ENCODE assay signal across 1 cellular context in the genomic region with DNA sequence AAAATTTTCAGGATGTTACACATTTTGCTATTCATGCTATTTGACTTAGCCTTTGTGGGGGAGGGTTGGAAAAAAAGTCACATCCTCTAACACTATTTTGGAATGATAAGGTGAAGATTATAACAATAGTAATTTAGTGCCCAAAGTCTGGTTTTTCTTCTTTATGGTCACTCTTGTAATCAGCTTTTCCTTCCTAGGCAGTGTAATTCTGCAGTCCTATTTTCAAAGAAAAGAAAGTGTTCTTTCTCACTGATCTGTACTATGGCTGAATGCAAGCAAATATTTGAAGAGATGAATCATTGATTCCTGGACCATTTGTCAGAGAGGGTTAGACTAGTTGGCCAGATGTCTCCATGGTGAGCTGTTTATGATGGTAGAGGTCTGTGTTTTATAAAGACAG.
TF ChIP-seq lines count a peak whose summit lies in the region.

No MANE protein-coding gene starts in this region.

TF ChIP-seq in HepG2, 621 proteins besides CTCF, POLR2A, EP300 and RAD21 (continues in another document):
- TF ChIP-seq AGO2 (optimal IDR thresholded peaks at IDR 0.05; ENCODE audit: low read depth, low read length) (no peak), CHD4 (IDR thresholded peaks at IDR 0.05; ENCODE audit: borderline replicate concordance, low read length) (no peak), ZNF234 (CRISPR knock-in tag; conservative IDR thresholded peaks at IDR 0.05) (no peak), SOX6 (IDR thresholded peaks at IDR 0.05) (no peak), SOX6 (CRISPR knock-in tag; IDR thresholded peaks at IDR 0.05) (peak; percentile 89), ZNF652 (CRISPR knock-in tag; IDR thresholded peaks at IDR 0.05; ENCODE audit: borderline replicate concordance, low read depth) (peak; percentile 41; the same call in 1 of the 2 replicates), ZNF530 (CRISPR knock-in tag; IDR thresholded peaks at IDR 0.05; ENCODE audit: low read depth) (no peak), HDAC2 (CRISPR knock-in tag; IDR thresholded peaks at IDR 0.05) (peak; percentile 68; the same call in 1 of the 2 replicates), PHF20 (CRISPR knock-in tag; IDR thresholded peaks at IDR 0.05) (no peak), ZNF557 (CRISPR knock-in tag; IDR thresholded peaks at IDR 0.05) (no peak), JDP2 (CRISPR knock-in tag; IDR thresholded peaks at IDR 0.05; ENCODE audit: borderline replicate concordance) (no peak), ZNF850 (CRISPR knock-in tag; conservative IDR thresholded peaks at IDR 0.05) (no peak), NCOA1 (CRISPR knock-in tag; IDR thresholded peaks at IDR 0.05) (no peak), NFKBIZ (CRISPR knock-in tag; IDR thresholded peaks at IDR 0.05) (0 out of 2 replicates have a peak, but pooled peaks have one; percentile 27), TMF1 (CRISPR knock-in tag; IDR thresholded peaks at IDR 0.05; ENCODE audit: low read depth) (no peak), MEIS1 (CRISPR knock-in tag; IDR thresholded peaks at IDR 0.05; ENCODE audit: borderline replicate concordance) (no peak), BCL6 (CRISPR knock-in tag; IDR thresholded peaks at IDR 0.05) (peak; percentile 86), FOXO1 (CRISPR knock-in tag; IDR thresholded peaks at IDR 0.05) (peak; percentile 37; the same call in 1 of the 2 replicates), ZNF382 (CRISPR knock-in tag; IDR thresholded peaks at IDR 0.05; ENCODE audit: borderline replicate concordance) (no peak), ZNF792 (CRISPR knock-in tag; IDR thresholded peaks at IDR 0.05) (peak; percentile 100), ZNF441 (CRISPR knock-in tag; IDR thresholded peaks at IDR 0.05; ENCODE audit: borderline replicate concordance) (no peak), ZFP36L2 (CRISPR knock-in tag; IDR thresholded peaks at IDR 0.05) (no peak), HDAC1 (CRISPR knock-in tag; IDR thresholded peaks at IDR 0.05) (peak; percentile 47; the same call in 1 of the 2 replicates), MED1 (CRISPR knock-in tag; IDR thresholded peaks at IDR 0.05) (peak; percentile 72; the same call in 1 of the 2 replicates), EZH2 (conservative IDR thresholded peaks at IDR 0.05; ENCODE audit: low read depth, low read length) (no peak), HNRNPLL (IDR thresholded peaks at IDR 0.05; ENCODE audit: low read depth, low read length, poor library complexity, severe bottlenecking) (no peak), ZSCAN29 (CRISPR knock-in tag; conservative IDR thresholded peaks at IDR 0.05) (no peak), ARNT2 (CRISPR knock-in tag; IDR thresholded peaks at IDR 0.05; ENCODE audit: low read depth) (no peak), SNAPC2 (CRISPR knock-in tag; IDR thresholded peaks at IDR 0.05) (peak; percentile 56; the same call in 1 of the 2 replicates), ATRX (CRISPR knock-in tag; IDR thresholded peaks at IDR 0.05; ENCODE audit: borderline replicate concordance) (no peak), TCF7 (IDR thresholded peaks at IDR 0.05; ENCODE audit: low read depth) (peak; percentile 72), ZNF264 (CRISPR knock-in tag; IDR thresholded peaks at IDR 0.05) (no peak), ZNF746 (CRISPR knock-in tag; IDR thresholded peaks at IDR 0.05) (no peak), CCDC6 (CRISPR knock-in tag; IDR thresholded peaks at IDR 0.05) (no peak), TBL1XR1 (IDR thresholded peaks at IDR 0.05; ENCODE audit: borderline replicate concordance, low read length, partially characterized antibody) (no peak), SUZ12 (IDR thresholded peaks at IDR 0.05; ENCODE audit: low read depth, low read length) (no peak), KLF6 (CRISPR knock-in tag; IDR thresholded peaks at IDR 0.05) (no peak)
- TF ChIP-seq, protein P1, sequence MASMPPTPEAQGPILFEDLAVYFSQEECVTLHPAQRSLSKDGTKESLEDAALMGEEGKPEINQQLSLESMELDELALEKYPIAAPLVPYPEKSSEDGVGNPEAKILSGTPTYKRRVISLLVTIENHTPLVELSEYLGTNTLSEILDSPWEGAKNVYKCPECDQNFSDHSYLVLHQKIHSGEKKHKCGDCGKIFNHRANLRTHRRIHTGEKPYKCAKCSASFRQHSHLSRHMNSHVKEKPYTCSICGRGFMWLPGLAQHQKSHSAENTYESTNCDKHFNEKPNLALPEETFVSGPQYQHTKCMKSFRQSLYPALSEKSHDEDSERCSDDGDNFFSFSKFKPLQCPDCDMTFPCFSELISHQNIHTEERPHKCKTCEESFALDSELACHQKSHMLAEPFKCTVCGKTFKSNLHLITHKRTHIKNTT (CRISPR knock-in tag; IDR thresholded peaks at IDR 0.05) = no peak
- TF ChIP-seq, protein P2, sequence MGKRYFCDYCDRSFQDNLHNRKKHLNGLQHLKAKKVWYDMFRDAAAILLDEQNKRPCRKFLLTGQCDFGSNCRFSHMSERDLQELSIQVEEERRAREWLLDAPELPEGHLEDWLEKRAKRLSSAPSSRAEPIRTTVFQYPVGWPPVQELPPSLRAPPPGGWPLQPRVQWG (CRISPR knock-in tag; IDR thresholded peaks at IDR 0.05; ENCODE audit: borderline replicate concordance, low read depth) = no peak
- TF ChIP-seq, protein P3, sequence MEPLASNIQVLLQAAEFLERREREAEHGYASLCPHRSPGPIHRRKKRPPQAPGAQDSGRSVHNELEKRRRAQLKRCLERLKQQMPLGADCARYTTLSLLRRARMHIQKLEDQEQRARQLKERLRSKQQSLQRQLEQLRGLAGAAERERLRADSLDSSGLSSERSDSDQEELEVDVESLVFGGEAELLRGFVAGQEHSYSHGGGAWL (CRISPR knock-in tag; IDR thresholded peaks at IDR 0.05) = no peak
- TF ChIP-seq, protein P4, sequence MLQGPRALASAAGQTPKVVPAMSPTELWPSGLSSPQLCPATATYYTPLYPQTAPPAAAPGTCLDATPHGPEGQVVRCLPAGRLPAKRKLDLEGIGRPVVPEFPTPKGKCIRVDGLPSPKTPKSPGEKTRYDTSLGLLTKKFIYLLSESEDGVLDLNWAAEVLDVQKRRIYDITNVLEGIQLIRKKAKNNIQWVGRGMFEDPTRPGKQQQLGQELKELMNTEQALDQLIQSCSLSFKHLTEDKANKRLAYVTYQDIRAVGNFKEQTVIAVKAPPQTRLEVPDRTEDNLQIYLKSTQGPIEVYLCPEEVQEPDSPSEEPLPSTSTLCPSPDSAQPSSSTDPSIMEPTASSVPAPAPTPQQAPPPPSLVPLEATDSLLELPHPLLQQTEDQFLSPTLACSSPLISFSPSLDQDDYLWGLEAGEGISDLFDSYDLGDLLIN (CRISPR knock-in tag; IDR thresholded peaks at IDR 0.05; ENCODE audit: borderline replicate concordance) = no peak
- TF ChIP-seq, protein P5, sequence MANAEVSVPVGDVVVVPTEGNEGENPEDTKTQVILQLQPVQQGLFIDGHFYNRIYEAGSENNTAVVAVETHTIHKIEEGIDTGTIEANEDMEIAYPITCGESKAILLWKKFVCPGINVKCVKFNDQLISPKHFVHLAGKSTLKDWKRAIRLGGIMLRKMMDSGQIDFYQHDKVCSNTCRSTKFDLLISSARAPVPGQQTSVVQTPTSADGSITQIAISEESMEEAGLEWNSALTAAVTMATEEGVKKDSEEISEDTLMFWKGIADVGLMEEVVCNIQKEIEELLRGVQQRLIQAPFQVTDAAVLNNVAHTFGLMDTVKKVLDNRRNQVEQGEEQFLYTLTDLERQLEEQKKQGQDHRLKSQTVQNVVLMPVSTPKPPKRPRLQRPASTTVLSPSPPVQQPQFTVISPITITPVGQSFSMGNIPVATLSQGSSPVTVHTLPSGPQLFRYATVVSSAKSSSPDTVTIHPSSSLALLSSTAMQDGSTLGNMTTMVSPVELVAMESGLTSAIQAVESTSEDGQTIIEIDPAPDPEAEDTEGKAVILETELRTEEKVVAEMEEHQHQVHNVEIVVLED (CRISPR knock-in tag; IDR thresholded peaks at IDR 0.05; ENCODE audit: borderline replicate concordance) = no peak
- TF ChIP-seq, protein P6, sequence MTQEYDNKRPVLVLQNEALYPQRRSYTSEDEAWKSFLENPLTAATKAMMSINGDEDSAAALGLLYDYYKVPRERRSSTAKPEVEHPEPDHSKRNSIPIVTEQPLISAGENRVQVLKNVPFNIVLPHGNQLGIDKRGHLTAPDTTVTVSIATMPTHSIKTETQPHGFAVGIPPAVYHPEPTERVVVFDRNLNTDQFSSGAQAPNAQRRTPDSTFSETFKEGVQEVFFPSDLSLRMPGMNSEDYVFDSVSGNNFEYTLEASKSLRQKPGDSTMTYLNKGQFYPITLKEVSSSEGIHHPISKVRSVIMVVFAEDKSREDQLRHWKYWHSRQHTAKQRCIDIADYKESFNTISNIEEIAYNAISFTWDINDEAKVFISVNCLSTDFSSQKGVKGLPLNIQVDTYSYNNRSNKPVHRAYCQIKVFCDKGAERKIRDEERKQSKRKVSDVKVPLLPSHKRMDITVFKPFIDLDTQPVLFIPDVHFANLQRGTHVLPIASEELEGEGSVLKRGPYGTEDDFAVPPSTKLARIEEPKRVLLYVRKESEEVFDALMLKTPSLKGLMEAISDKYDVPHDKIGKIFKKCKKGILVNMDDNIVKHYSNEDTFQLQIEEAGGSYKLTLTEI (CRISPR knock-in tag; conservative IDR thresholded peaks at IDR 0.05) = no peak
- TF ChIP-seq, protein P7, sequence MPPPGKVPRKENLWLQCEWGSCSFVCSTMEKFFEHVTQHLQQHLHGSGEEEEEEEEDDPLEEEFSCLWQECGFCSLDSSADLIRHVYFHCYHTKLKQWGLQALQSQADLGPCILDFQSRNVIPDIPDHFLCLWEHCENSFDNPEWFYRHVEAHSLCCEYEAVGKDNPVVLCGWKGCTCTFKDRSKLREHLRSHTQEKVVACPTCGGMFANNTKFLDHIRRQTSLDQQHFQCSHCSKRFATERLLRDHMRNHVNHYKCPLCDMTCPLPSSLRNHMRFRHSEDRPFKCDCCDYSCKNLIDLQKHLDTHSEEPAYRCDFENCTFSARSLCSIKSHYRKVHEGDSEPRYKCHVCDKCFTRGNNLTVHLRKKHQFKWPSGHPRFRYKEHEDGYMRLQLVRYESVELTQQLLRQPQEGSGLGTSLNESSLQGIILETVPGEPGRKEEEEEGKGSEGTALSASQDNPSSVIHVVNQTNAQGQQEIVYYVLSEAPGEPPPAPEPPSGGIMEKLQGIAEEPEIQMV (CRISPR knock-in tag; IDR thresholded peaks at IDR 0.05; ENCODE audit: low read depth) = no peak
- TF ChIP-seq, protein P8, sequence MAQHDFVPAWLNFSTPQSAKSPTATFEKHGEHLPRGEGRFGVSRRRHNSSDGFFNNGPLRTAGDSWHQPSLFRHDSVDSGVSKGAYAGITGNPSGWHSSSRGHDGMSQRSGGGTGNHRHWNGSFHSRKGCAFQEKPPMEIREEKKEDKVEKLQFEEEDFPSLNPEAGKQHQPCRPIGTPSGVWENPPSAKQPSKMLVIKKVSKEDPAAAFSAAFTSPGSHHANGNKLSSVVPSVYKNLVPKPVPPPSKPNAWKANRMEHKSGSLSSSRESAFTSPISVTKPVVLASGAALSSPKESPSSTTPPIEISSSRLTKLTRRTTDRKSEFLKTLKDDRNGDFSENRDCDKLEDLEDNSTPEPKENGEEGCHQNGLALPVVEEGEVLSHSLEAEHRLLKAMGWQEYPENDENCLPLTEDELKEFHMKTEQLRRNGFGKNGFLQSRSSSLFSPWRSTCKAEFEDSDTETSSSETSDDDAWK (CRISPR knock-in tag; IDR thresholded peaks at IDR 0.05) = no peak
- TF ChIP-seq, protein P9, sequence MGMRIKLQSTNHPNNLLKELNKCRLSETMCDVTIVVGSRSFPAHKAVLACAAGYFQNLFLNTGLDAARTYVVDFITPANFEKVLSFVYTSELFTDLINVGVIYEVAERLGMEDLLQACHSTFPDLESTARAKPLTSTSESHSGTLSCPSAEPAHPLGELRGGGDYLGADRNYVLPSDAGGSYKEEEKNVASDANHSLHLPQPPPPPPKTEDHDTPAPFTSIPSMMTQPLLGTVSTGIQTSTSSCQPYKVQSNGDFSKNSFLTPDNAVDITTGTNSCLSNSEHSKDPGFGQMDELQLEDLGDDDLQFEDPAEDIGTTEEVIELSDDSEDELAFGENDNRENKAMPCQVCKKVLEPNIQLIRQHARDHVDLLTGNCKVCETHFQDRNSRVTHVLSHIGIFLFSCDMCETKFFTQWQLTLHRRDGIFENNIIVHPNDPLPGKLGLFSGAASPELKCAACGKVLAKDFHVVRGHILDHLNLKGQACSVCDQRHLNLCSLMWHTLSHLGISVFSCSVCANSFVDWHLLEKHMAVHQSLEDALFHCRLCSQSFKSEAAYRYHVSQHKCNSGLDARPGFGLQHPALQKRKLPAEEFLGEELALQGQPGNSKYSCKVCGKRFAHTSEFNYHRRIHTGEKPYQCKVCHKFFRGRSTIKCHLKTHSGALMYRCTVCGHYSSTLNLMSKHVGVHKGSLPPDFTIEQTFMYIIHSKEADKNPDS (CRISPR knock-in tag; IDR thresholded peaks at IDR 0.05) = no peak
- TF ChIP-seq, protein P10, sequence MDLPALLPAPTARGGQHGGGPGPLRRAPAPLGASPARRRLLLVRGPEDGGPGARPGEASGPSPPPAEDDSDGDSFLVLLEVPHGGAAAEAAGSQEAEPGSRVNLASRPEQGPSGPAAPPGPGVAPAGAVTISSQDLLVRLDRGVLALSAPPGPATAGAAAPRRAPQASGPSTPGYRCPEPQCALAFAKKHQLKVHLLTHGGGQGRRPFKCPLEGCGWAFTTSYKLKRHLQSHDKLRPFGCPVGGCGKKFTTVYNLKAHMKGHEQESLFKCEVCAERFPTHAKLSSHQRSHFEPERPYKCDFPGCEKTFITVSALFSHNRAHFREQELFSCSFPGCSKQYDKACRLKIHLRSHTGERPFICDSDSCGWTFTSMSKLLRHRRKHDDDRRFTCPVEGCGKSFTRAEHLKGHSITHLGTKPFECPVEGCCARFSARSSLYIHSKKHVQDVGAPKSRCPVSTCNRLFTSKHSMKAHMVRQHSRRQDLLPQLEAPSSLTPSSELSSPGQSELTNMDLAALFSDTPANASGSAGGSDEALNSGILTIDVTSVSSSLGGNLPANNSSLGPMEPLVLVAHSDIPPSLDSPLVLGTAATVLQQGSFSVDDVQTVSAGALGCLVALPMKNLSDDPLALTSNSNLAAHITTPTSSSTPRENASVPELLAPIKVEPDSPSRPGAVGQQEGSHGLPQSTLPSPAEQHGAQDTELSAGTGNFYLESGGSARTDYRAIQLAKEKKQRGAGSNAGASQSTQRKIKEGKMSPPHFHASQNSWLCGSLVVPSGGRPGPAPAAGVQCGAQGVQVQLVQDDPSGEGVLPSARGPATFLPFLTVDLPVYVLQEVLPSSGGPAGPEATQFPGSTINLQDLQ (CRISPR knock-in tag; IDR thresholded peaks at IDR 0.05) = no peak
- TF ChIP-seq, protein P11, sequence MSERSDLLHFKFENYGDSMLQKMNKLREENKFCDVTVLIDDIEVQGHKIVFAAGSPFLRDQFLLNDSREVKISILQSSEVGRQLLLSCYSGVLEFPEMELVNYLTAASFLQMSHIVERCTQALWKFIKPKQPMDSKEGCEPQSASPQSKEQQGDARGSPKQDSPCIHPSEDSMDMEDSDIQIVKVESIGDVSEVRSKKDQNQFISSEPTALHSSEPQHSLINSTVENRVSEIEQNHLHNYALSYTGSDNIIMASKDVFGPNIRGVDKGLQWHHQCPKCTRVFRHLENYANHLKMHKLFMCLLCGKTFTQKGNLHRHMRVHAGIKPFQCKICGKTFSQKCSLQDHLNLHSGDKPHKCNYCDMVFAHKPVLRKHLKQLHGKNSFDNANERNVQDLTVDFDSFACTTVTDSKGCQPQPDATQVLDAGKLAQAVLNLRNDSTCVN (CRISPR knock-in tag; IDR thresholded peaks at IDR 0.05; ENCODE audit: borderline replicate concordance) = no peak
- TF ChIP-seq, protein P12, sequence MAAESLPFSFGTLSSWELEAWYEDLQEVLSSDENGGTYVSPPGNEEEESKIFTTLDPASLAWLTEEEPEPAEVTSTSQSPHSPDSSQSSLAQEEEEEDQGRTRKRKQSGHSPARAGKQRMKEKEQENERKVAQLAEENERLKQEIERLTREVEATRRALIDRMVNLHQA (CRISPR knock-in tag; IDR thresholded peaks at IDR 0.05) = no peak
